In genomic region chr1:1206376-1207253, GRCh38 we compare ENCODE assay signal across 8 cellular contexts. TPM values are rescaled to one million over a fixed set of nuclear protein-coding genes. Genes with fewer than 3 reads are reported as not detected.
DNase-seq lines count a peak whose midpoint lies in the region; ATAC-seq, FAIRE-seq and TF ChIP-seq lines count a peak whose summit lies in the region.

Gene TNFRSF18 (minus strand): TSS chr1:1206592. CDS start chr1:1206571, 21 bp downstream.

- no peak for TF ChIP-seq POLR2A in thyroid gland (IDR thresholded peaks at IDR 0.05)

- intact Hi-C loops in kidney (cut with DNase I) (no loop called here), thyroid gland (cut with DNase I) (no loop called here)

- peaks cover 24% of the 10 kb centered on the region for H4K20me1 ChIP-seq in BLaER1

- whole genome bisulfite sequencing in HUES64, result 21% methylated on average over 59 of the region's 59 CpGs
- WGBS in thyroid gland, 2 donors, result 8 to 39% methylated on average over 14 to 23 of the region's 59 CpGs

- DNase-seq in activated T-helper 9 cell treated with anti-CD3 and anti-CD28 coated beads, Interleukin-2, amount 50 U/mL, for 16 hours (ENCODE audit: low read depth), result peak; percentile 47
- DNase-seq in kidney (peak; percentile 82), thyroid gland (peak; percentile 50 to 51), hippocampal formation (lab: John Stamatoyannopoulos, UW) (no peak), kidney tubule cell (ENCODE audit: low spot score) (no peak)

- no peaks in the 10 kb centered on the region for H3K9me3 ChIP-seq in BLaER1
- H3K9me3 ChIP-seq in HUES64 (ENCODE audit: insufficient read depth, low read depth, low read length), result no peaks in the 10 kb centered on the region
- H3K9me3 ChIP-seq in kidney (ENCODE audit: control insufficient read depth in 1 of 2, low read length in 2 of 2), result no peaks in the 10 kb centered on the region
- H3K9me3 ChIP-seq in thyroid gland, result no peaks in the 10 kb centered on the region

- H3K4me3 ChIP-seq in BLaER1 (peak within 1 kb of the TSS; percentile 62), HUES64 (ENCODE audit: low read length) (peak within 1 kb of the TSS; percentile 32), kidney (ENCODE audit: low read length in 2 of 2) (no peak within 1 kb of the TSS), thyroid gland (replicated peaks in 1 of 3) (peak within 1 kb of the TSS in 1 of 3 donors; percentile 11)

- H3K4me1 ChIP-seq in BLaER1 (peaks cover 68% of the 10 kb centered on the region), HUES64 (ENCODE audit: insufficient read depth, low read length) (no peaks in the 10 kb centered on the region; the same call in 1 of the 2 replicates), kidney (ENCODE audit: control insufficient read depth in 1 of 2, insufficient read depth in 1 of 2, low read depth in 1 of 2, low read length in 2 of 2) (peaks cover 0 to 3% of the 10 kb centered on the region in 2 donors), thyroid gland (peaks cover 6 to 11% of the 10 kb centered on the region in 2 donors)

- FAIRE-seq in kidney (lab: Jason Lieb, UNC), result no peak

- H3K27ac ChIP-seq in BLaER1 (peak within 1 kb of the TSS; percentile 44), HUES64 (ENCODE audit: low read depth, low read length) (no peak within 1 kb of the TSS), kidney (ENCODE audit: low read depth in 2 of 2, low read length in 2 of 2) (no peak within 1 kb of the TSS), thyroid gland (no peak within 1 kb of the TSS)

- H3K36me3 ChIP-seq in BLaER1 (no peaks in the 10 kb centered on the region), HUES64 (ENCODE audit: insufficient read depth, low read length) (no peaks in the 10 kb centered on the region), kidney (ENCODE audit: control insufficient read depth in 1 of 2, insufficient read depth in 2 of 2, low read length in 2 of 2) (no peaks in the 10 kb centered on the region), thyroid gland (no peaks in the 10 kb centered on the region)

- TF ChIP-seq CTCF in kidney (IDR thresholded peaks at IDR 0.05; ENCODE audit: borderline replicate concordance, extremely low read depth, insufficient read depth), result no peak
- TF ChIP-seq CTCF in thyroid gland (IDR thresholded peaks at IDR 0.05), result no peak

- no peak for ATAC-seq in HG03469 (IDR thresholded peaks at IDR 0.05; ENCODE audit: unreplicated experiment)

- peak within 1 kb of the TSS; percentile 63 for H3K9ac ChIP-seq in BLaER1
- no peak within 1 kb of the TSS for H3K9ac ChIP-seq in HUES64 (ENCODE audit: low read depth, low read length)
- no peak within 1 kb of the TSS for H3K9ac ChIP-seq in kidney (ENCODE audit: low read length in 2 of 2)

- peak within 1 kb of the TSS; percentile 99 for H3K4me2 ChIP-seq in BLaER1

- peaks cover 24% of the 10 kb centered on the region for H3K27me3 ChIP-seq in BLaER1
- H3K27me3 ChIP-seq in HUES64 (ENCODE audit: insufficient read depth, low read length), result peaks cover 35% of the 10 kb centered on the region
- H3K27me3 ChIP-seq in thyroid gland, result no peaks in the 10 kb centered on the region

RNA-seq across cellular contexts. Expression of gene TNFRSF18, which starts in this region (rescaled TPM):
- polyA plus RNA-seq in HUES64 (2013, experiment 1 of 2), result 0.45 TPM
- not detected for polyA plus RNA-seq in HUES64 (2013, experiment 2 of 2)
- total RNA-seq in kidney (8.1 TPM), thyroid gland (under 1 TPM in 2 of 4 donors, not detected in 2; 0.49 to 0.67 TPM)
- polyA plus RNA-seq in kidney (ENCODE audit: insufficient read depth, low read depth, low replicate concordance), result not detected

Comparison
In these comparisons a context has a peak if more than half of its experiments do, and no peak if none do; other contexts are left out.
1. Peak in DNase-seq in thyroid gland; RNA of the gene not detected or under 1 TPM.
2. H3K4me3 ChIP-seq: peak in BLaER1 (single experiment) and HUES64 (single experiment); none in kidney (0 of 2).
3. DNase-seq: peak in activated T-helper 9 cell treated with anti-CD3 and anti-CD28 coated beads, Interleukin-2, amount 50 U/mL, for 16 hours (single experiment) and kidney (single experiment); none in hippocampal formation (0 of 2) and kidney tubule cell (single experiment).